9 cellular contexts compared by ENCODE assay signal in the genomic region with DNA sequence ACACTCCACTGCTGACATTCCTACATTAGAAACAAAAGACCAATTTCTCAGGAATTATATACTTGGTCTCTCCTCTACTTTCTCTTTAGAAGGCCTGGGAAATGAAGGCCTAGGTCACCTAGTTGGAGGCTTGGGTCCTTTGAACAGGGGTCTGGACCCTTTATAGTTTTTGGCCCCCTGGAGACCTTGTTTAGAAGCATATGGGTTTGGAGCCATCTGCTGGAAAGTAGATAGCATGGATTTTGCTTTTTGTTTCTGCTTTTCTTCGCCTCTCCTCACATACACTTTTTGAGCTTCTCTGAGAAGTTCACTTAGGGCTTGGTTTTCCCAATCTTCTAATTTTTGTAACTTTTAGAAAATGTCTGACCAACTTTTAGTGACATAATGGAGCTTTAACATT.
DNase-seq lines count a peak whose midpoint lies in the region; ATAC-seq and TF ChIP-seq lines count a peak whose summit lies in the region.
"Had no signal": no experiment of that assay in that cellular context is flagged by ENCODE, and none has a peak within 500 bp of the region (broad histone marks: within the 10 kb centered on the region; RNA-seq: fewer than 3 reads in every experiment).

No MANE protein-coding gene starts in this region.

- no peak for TF ChIP-seq EP300 in neural cell (conservative IDR thresholded peaks at IDR 0.05; ENCODE audit: poor library complexity, severe bottlenecking)

- peak; percentile 58 for TF ChIP-seq RAD21 in neural cell (conservative IDR thresholded peaks at IDR 0.05)

- H3K27ac Mint-ChIP-seq in endodermal cell: no peak overlapping the region

- peak; percentile 13 for DNase-seq in EH (ENCODE audit: low read depth)
- DNase-seq in NCI-H2171 treated with DMSO at 0.1 percent for 48 hours (lab: John Stamatoyannopoulos, UW): peak; percentile 12
- peak; percentile 54 for DNase-seq in endodermal cell
- no peak for DNase-seq in AML-193 (lab: John Stamatoyannopoulos, UW)
- no peak for DNase-seq in midbrain (lab: John Stamatoyannopoulos, UW)
- no peak for DNase-seq in DMS153 (lab: John Stamatoyannopoulos, UW)
- DNase-seq: activated CD4-positive, alpha-beta T cell treated with anti-CD3 and anti-CD28 coated beads, Interleukin-2, amount 50 U/mL, for 1 hour had no signal

- H3K4me2 ChIP-seq in neural cell (ENCODE audit: low read length): no peak overlapping the region

- 92 to 100% methylated on average over 1 of the region's 1 CpG for WGBS in endodermal cell (ENCODE audit: insufficient coverage in 1 of 2, insufficient read length in 1 of 2), 2 experiments

- no peaks in the 10 kb centered on the region for H3K79me2 ChIP-seq in neural cell (replicated peaks; ENCODE audit: insufficient read depth, low read length)

- no peak for ATAC-seq in HG03175 (IDR thresholded peaks at IDR 0.05; ENCODE audit: unreplicated experiment)

- H4K20me1 ChIP-seq in neural cell (ENCODE audit: insufficient read depth): no peaks in the 10 kb centered on the region

- H3K27me3 ChIP-seq in endodermal cell (ENCODE audit: control insufficient read depth, insufficient read depth, low read length, poor library complexity, severe bottlenecking) (no peaks in the 10 kb centered on the region), neural cell (ENCODE audit: insufficient read depth, low read depth, low read length) (no peaks in the 10 kb centered on the region)

- no peaks in the 10 kb centered on the region for H3K4me1 ChIP-seq in endodermal cell (ENCODE audit: control insufficient read depth, insufficient read depth, low read length)

- H2AFZ ChIP-seq in neural cell (ENCODE audit: low read depth, low read length): no peak overlapping the region

- no peak overlapping the region for H3K4me3 Mint-ChIP-seq in endodermal cell

- H3K4me3 ChIP-seq in endodermal cell (ENCODE audit: low read length) (no peak overlapping the region), neural cell (ENCODE audit: low read length) (no peak overlapping the region)

- H3K36me3 Mint-ChIP-seq in endodermal cell (ENCODE audit: low read depth): peaks cover 10% of the 10 kb centered on the region

- no peaks in the 10 kb centered on the region for H3F3A ChIP-seq in neural cell (ENCODE audit: insufficient read depth, low read length, poor library complexity, severe bottlenecking)

- H3K9ac ChIP-seq in endodermal cell (ENCODE audit: extremely low read depth, low read length, poor library complexity, severe bottlenecking): no peak overlapping the region
- H3K9ac ChIP-seq in neural cell (ENCODE audit: low read length): no peak overlapping the region

- no peaks in the 10 kb centered on the region for H3K36me3 ChIP-seq in endodermal cell (ENCODE audit: control insufficient read depth, insufficient read depth, low read length)
- H3K36me3 ChIP-seq in neural cell (ENCODE audit: insufficient read depth, low read length): no peaks in the 10 kb centered on the region

- H3K27ac ChIP-seq in endodermal cell (ENCODE audit: low read depth, low read length): no peak overlapping the region
- no peak overlapping the region for H3K27ac ChIP-seq in neural cell (ENCODE audit: low read length)

- no peaks in the 10 kb centered on the region for H3K9me2 ChIP-seq in neural cell (ENCODE audit: insufficient read depth, low read length)

- no peaks in the 10 kb centered on the region for H3K27me3 Mint-ChIP-seq in endodermal cell (ENCODE audit: insufficient read depth)

- H3K4me1 Mint-ChIP-seq in endodermal cell: no peaks in the 10 kb centered on the region

- TF ChIP-seq CTCF in endodermal cell (conservative IDR thresholded peaks at IDR 0.05) (peak; percentile 74), neural cell (IDR thresholded peaks at IDR 0.05; ENCODE audit: poor library complexity, severe bottlenecking) (peak; percentile 54)

- H3K9me3 ChIP-seq in endodermal cell (ENCODE audit: control insufficient read depth, low read length) (peaks cover 59% of the 10 kb centered on the region), neural cell (ENCODE audit: low read length) (no peaks in the 10 kb centered on the region)

- H3K9me3 Mint-ChIP-seq in endodermal cell: peaks cover 78% of the 10 kb centered on the region

TF ChIP-seq in neural cell, 6 proteins besides CTCF, POLR2A, EP300 and RAD21:
- peak; percentile 55 for TF ChIP-seq SMC3 (conservative IDR thresholded peaks at IDR 0.05; ENCODE audit: poor library complexity)
- TF ChIP-seq TAF1 (IDR thresholded peaks at IDR 0.05; ENCODE audit: low read depth): no peak
TF ChIP-seq in neural cell: peak in this region for 1.

Comparison
In these comparisons a context has a peak if more than half of its experiments do, and no peak if none do; other contexts are left out.
1. DNase-seq: peak in EH (single experiment), NCI-H2171 treated with DMSO at 0.1 percent for 48 hours (single experiment) and endodermal cell (single experiment); none in AML-193 (0 of 2), midbrain (single experiment) and DMS153 (single experiment).